17 cellular contexts compared by ENCODE assay signal in the genomic region with DNA sequence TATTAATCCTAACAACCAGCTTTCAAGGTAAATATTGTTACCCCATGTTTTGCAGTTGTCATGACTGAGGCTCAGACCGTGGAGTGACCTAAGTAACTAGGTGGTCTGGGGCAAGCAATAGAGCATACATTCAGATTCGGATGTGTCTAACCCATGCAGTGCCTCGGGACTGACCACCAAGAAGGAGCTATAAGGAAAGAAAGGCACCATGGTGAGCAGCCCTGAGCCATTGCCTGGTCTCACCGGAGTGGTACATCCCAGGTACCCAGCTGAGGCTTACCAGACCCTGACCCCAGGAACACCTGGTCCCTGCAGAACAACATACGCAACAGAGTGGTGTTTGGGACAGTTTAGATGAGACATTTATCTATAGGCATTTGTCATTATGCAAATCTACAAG.
DNase-seq lines count a peak whose midpoint lies in the region; ATAC-seq and TF ChIP-seq lines count a peak whose summit lies in the region.
"Had no signal": no experiment of that assay in that cellular context is flagged by ENCODE, and none has a peak within 500 bp of the region (broad histone marks: within the 10 kb centered on the region; RNA-seq: fewer than 3 reads in every experiment).

No MANE protein-coding gene starts in this region.

- no peaks in the 10 kb centered on the region for H3K27me3 ChIP-seq in esophagus muscularis mucosa
- no peaks in the 10 kb centered on the region for H3K27me3 ChIP-seq in foreskin keratinocyte
- H3K27me3 ChIP-seq: BLaER1 had no signal

- TF ChIP-seq EP300 in esophagus muscularis mucosa (IDR thresholded peaks at IDR 0.05) = no peak

- no peak for TF ChIP-seq POLR2A in esophagus muscularis mucosa (IDR thresholded peaks at IDR 0.05; ENCODE audit: low read depth)

- no peaks in the 10 kb centered on the region for H3K9me3 Mint-ChIP-seq in type B pancreatic cell
- no peaks in the 10 kb centered on the region for H3K9me3 Mint-ChIP-seq in activated naive CD8-positive, alpha-beta T cell treated with anti-CD3 and anti-CD28 coated beads for 36 hours
- H3K9me3 Mint-ChIP-seq: CD4-positive, alpha-beta memory T cell; HFFc6 had no signal

- intact Hi-C loops in esophagus muscularis mucosa (cut with DNase I) = no loop called here

- H3K9me3 ChIP-seq in esophagus muscularis mucosa = no peaks in the 10 kb centered on the region

- TF ChIP-seq CTCF in esophagus muscularis mucosa (IDR thresholded peaks at IDR 0.05) (no peak), type B pancreatic cell (conservative IDR thresholded peaks at IDR 0.05) (no peak), foreskin keratinocyte (conservative IDR thresholded peaks at IDR 0.05) (no peak)

- H3K27ac ChIP-seq in esophagus muscularis mucosa (replicated peaks in 1 of 4) (no peak overlapping the region), foreskin keratinocyte (no peak overlapping the region)
- H3K27ac ChIP-seq: BLaER1, HL-60 had no signal

- H3K27ac Mint-ChIP-seq in type B pancreatic cell = no peak overlapping the region
- H3K27ac Mint-ChIP-seq in activated naive CD8-positive, alpha-beta T cell treated with anti-CD3 and anti-CD28 coated beads for 36 hours = no peak overlapping the region
- H3K27ac Mint-ChIP-seq: CD4-positive, alpha-beta memory T cell; HFFc6 had no signal

- no peaks in the 10 kb centered on the region for H3K36me3 Mint-ChIP-seq in type B pancreatic cell
- H3K36me3 Mint-ChIP-seq in activated naive CD8-positive, alpha-beta T cell treated with anti-CD3 and anti-CD28 coated beads for 36 hours = no peaks in the 10 kb centered on the region
- H3K36me3 Mint-ChIP-seq: CD14-positive monocyte had no signal

- peaks cover 5% of the 10 kb centered on the region for H3K4me1 Mint-ChIP-seq in type B pancreatic cell (ENCODE audit: unreplicated experiment)
- no peaks in the 10 kb centered on the region for H3K4me1 Mint-ChIP-seq in activated naive CD8-positive, alpha-beta T cell treated with anti-CD3 and anti-CD28 coated beads for 36 hours
- H3K4me1 Mint-ChIP-seq: CD14-positive monocyte; CD4-positive, alpha-beta memory T cell had no signal

- peaks cover 5% of the 10 kb centered on the region for H3K27me3 Mint-ChIP-seq in type B pancreatic cell
- no peaks in the 10 kb centered on the region for H3K27me3 Mint-ChIP-seq in activated naive CD8-positive, alpha-beta T cell treated with anti-CD3 and anti-CD28 coated beads for 36 hours

- H3K4me3 ChIP-seq in esophagus muscularis mucosa = no peak overlapping the region
- H3K4me3 ChIP-seq: BLaER1 had no signal

- no peaks in the 10 kb centered on the region for H3K4me1 ChIP-seq in esophagus muscularis mucosa
- H3K4me1 ChIP-seq in foreskin keratinocyte = no peaks in the 10 kb centered on the region

- DNase-seq in activated effector memory CD4-positive, alpha-beta T cell treated with anti-CD3 and anti-CD28 coated beads, Interleukin-2, amount 50 U/mL, for 16 hours = peak; percentile 44
- DNase-seq in activated effector memory CD4-positive, alpha-beta T cell treated with Interleukin-2 at 50 U/mL for 16 hours = no peak
- peak; percentile 72 for DNase-seq in esophagus muscularis mucosa (ENCODE audit: extremely low spot score)
- DNase-seq in mesenteric fat pad (ENCODE audit: low spot score) = peak; percentile 16
- peak; percentile 43 for DNase-seq in type B pancreatic cell (ENCODE audit: extremely low spot score, unreplicated experiment)
- DNase-seq in foreskin keratinocyte = no peak
- no peak for DNase-seq in activated naive CD8-positive, alpha-beta T cell treated with anti-CD3 and anti-CD28 coated beads for 36 hours
- DNase-seq: 8988T; CD4-positive, alpha-beta memory T cell; GF-D8; GOT3; H7; HFFc6 had no signal

- no peak overlapping the region for H3K4me3 Mint-ChIP-seq in type B pancreatic cell
- no peak overlapping the region for H3K4me3 Mint-ChIP-seq in activated naive CD8-positive, alpha-beta T cell treated with anti-CD3 and anti-CD28 coated beads for 36 hours
- H3K4me3 Mint-ChIP-seq: CD14-positive monocyte; CD4-positive, alpha-beta memory T cell; HFFc6 had no signal

- no peaks in the 10 kb centered on the region for H3K36me3 ChIP-seq in esophagus muscularis mucosa
- H3K36me3 ChIP-seq: BLaER1 had no signal

- no peak for ATAC-seq in foreskin keratinocyte
- ATAC-seq: HCT116 had no signal

- WGBS in esophagus muscularis mucosa = 66% methylated on average over 4 of the region's 5 CpGs

Comparison
In these comparisons a context has a peak if more than half of its experiments do, and no peak if none do; other contexts are left out.
1. DNase-seq: peak in activated effector memory CD4-positive, alpha-beta T cell treated with anti-CD3 and anti-CD28 coated beads, Interleukin-2, amount 50 U/mL, for 16 hours (single experiment), esophagus muscularis mucosa (single experiment), mesenteric fat pad (single experiment) and type B pancreatic cell (single experiment); none in activated effector memory CD4-positive, alpha-beta T cell treated with Interleukin-2 at 50 U/mL for 16 hours (single experiment), foreskin keratinocyte (0 of 2) and activated naive CD8-positive, alpha-beta T cell treated with anti-CD3 and anti-CD28 coated beads for 36 hours (single experiment).